In genomic region chrX:13756381-13756780, GRCh38 we compare ENCODE assay signal across 20 cellular contexts.
"Had no signal": no experiment of that assay in that cellular context is flagged by ENCODE, and none has a peak within 500 bp of the region (broad histone marks: within the 10 kb centered on the region; RNA-seq: fewer than 3 reads in every experiment).

No MANE protein-coding gene starts in this region.

- H3K4me3 ChIP-seq: psoas muscle, right lobe of liver, tibial artery, upper lobe of left lung, uterus had no signal

- H3K27ac Mint-ChIP-seq: endodermal cell; stimulated activated effector memory CD8-positive, alpha-beta T cell treated with anti-CD3 and anti-CD28 coated beads, Interleukin-12 subunit alpha, Interleukin-12 subunit beta, amount 100 ng/mL, for 72 hours had no signal

- H3K79me2 ChIP-seq: parathyroid adenoma had no signal

- H3K27ac ChIP-seq: foreskin keratinocyte, parathyroid adenoma, psoas muscle, right lobe of liver, tibial artery, upper lobe of left lung, uterus had no signal

- DNase-seq: effector CD4-positive, alpha-beta T cell; endodermal cell; erythroblast; foreskin keratinocyte; kidney glomerular epithelial cell; mesendoderm; naive B cell; psoas muscle; retina; right lobe of liver; stimulated activated CD4-positive, alpha-beta T cell treated with anti-CD3 and anti-CD28 coated beads, Interleukin-4, amount 100 ng/mL, for 1 hour; stimulated activated CD8-positive, alpha-beta memory T cell treated with anti-CD3 and anti-CD28 coated beads, Interleukin-4, amount 100 ng/mL, for 48 hours; stimulated activated naive CD8-positive, alpha-beta T cell treated with anti-CD3 and anti-CD28 coated beads, Interleukin-15, Interleukin-2, amounts not matched to agents 100 U/mL and 50 U/mL, for 24 hours; tibial artery; upper lobe of left lung; uterus had no signal

- H3K4me3 Mint-ChIP-seq: endodermal cell; nephron; stimulated activated effector memory CD8-positive, alpha-beta T cell treated with anti-CD3 and anti-CD28 coated beads, Interleukin-12 subunit alpha, Interleukin-12 subunit beta, amount 100 ng/mL, for 72 hours had no signal

- H3K4me1 ChIP-seq: parathyroid adenoma, psoas muscle, right lobe of liver, uterus had no signal

- H3K27me3 Mint-ChIP-seq: naive B cell had no signal

- FAIRE-seq: endothelial cell of umbilical vein had no signal

- ATAC-seq: foreskin keratinocyte; psoas muscle; right lobe of liver; stimulated activated effector memory CD8-positive, alpha-beta T cell treated with anti-CD3 and anti-CD28 coated beads, Interleukin-12 subunit alpha, Interleukin-12 subunit beta, amount 100 ng/mL, for 72 hours; stimulated activated naive CD8-positive, alpha-beta T cell treated with anti-CD3 and anti-CD28 coated beads, Interleukin-15, Interleukin-2, amounts not matched to agents 100 U/mL and 50 U/mL, for 24 hours had no signal

- H3K27me3 ChIP-seq: foreskin keratinocyte, right lobe of liver, tibial artery, upper lobe of left lung, uterus had no signal

- H2AFZ ChIP-seq: parathyroid adenoma had no signal

- H3K9me3 Mint-ChIP-seq: naive B cell; stimulated activated effector memory CD8-positive, alpha-beta T cell treated with anti-CD3 and anti-CD28 coated beads, Interleukin-12 subunit alpha, Interleukin-12 subunit beta, amount 100 ng/mL, for 72 hours had no signal
